In the genomic region with DNA sequence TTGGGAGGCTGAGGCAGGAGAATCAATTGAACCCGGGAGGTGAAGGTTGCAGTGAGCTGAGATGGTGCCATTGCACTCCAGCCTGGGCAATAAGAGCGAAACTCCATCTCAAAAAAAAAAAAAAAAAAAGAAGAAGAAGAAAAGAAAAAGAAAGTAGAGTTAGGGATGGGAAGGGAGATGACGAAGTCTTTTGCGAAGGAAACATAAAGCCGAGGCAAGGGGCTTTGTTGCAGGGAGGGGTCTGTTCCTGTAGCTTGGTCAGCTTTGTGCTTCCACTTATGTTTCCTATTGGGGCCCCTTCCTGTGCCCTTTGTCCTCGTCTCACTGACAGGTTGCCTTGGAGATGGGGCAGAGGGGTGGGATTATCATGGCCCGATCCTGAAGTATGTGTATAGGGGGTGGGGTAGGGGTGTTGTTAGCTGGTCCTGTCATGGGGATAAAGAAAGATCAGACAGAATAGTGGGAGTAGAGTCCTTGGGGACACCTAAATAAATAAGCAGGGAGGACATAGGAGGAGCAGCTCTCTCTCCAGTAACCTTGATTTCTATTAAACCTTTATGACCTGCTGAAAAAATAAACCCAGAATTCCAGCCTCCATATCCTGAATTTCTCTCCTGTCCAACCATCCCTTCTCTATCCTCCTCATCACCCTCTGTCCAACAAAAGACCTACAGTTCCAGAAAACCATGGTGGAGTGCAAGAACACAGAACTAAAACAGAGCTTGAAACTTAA, we compare ENCODE assay signal across 9 cellular contexts. TPM values are rescaled to one million over a fixed set of nuclear protein-coding genes. Genes with fewer than 3 reads are reported as not detected.
DNase-seq lines count a peak whose midpoint lies in the region; ATAC-seq and TF ChIP-seq lines count a peak whose summit lies in the region.
"Had no signal": no experiment of that assay in that cellular context is flagged by ENCODE, and none has a peak within 500 bp of the region (broad histone marks: within the 10 kb centered on the region; RNA-seq: fewer than 3 reads in every experiment).

No MANE protein-coding gene starts in this region.

- H3K79me2 ChIP-seq in osteoblast (ENCODE audit: insufficient read depth, low read length), result peaks cover 50% of the 10 kb centered on the region

- peak overlapping the region; percentile 93 for H3K27ac Mint-ChIP-seq in activated naive CD4-positive, alpha-beta T cell treated with anti-CD3 and anti-CD28 coated beads for 36 hours

- CTCF ChIA-PET in activated naive CD4-positive, alpha-beta T cell treated with anti-CD3 and anti-CD28 coated beads for 36 hours (lab: Charles Lee), result interaction anchor here (0.6 to 4.3 kb wide), 17 partner anchors 9 to 418 kb away, joined by 3 to 22 read pairs (median 3); a partner anchor contains a TSS

- peaks cover 0 to 19% (median 0%) of the 10 kb centered on the region in 45 donors for H3K27me3 ChIP-seq in dorsolateral prefrontal cortex
- H3K27me3 ChIP-seq in osteoblast (ENCODE audit: insufficient read depth, low read length), result no peaks in the 10 kb centered on the region

- peak overlapping the region; percentile 93 for H3K4me3 Mint-ChIP-seq in activated naive CD4-positive, alpha-beta T cell treated with anti-CD3 and anti-CD28 coated beads for 36 hours

- intact Hi-C loops in activated naive CD4-positive, alpha-beta T cell treated with anti-CD3 and anti-CD28 coated beads for 36 hours (cut with micrococcal nuclease), result loop anchor here (1.0 to 5.0 kb wide), 15 partner anchors 8 to 1233 kb away; a partner anchor contains a TSS
- intact Hi-C loops in dorsolateral prefrontal cortex (cut with DNase I), result loop anchor here in 1 of 2 donors (10.0 kb wide), 1 partner anchor 127 kb away; a partner anchor contains a TSS

- peak overlapping the region; percentile 55 for H2AFZ ChIP-seq in osteoblast (ENCODE audit: low read length)

- peaks cover 31% of the 10 kb centered on the region for H3K36me3 ChIP-seq in osteoblast (ENCODE audit: insufficient read depth, low read length)

- DNase-seq in activated naive CD4-positive, alpha-beta T cell treated with anti-CD3 and anti-CD28 coated beads for 36 hours, result peak; percentile 53
- no peak for DNase-seq in activated naive CD4-positive, alpha-beta T cell treated with anti-CD3 and anti-CD28 coated beads, Interleukin-2, amount 50 U/mL, for 16 hours
- DNase-seq in OCI-M2 (lab: John Stamatoyannopoulos, UW; ENCODE audit: unreplicated experiment) (peak; percentile 57), dorsolateral prefrontal cortex (no peak), osteoblast (ENCODE audit: insufficient read length, low spot score, missing footprints) (no peak), amniotic stem cell (lab: John Stamatoyannopoulos, UW) (no peak)

- no peaks in the 10 kb centered on the region for H3K9me3 ChIP-seq in osteoblast (ENCODE audit: low read depth, low read length)

- H3K4me1 Mint-ChIP-seq in activated naive CD4-positive, alpha-beta T cell treated with anti-CD3 and anti-CD28 coated beads for 36 hours (ENCODE audit: low read depth), result peaks cover 59% of the 10 kb centered on the region

- H3K4me1 ChIP-seq in osteoblast (ENCODE audit: insufficient read depth, low read length), result peaks cover 47% of the 10 kb centered on the region

- H3K4me3 ChIP-seq in dorsolateral prefrontal cortex (peak overlapping the region in 21 of 59 donors; percentile 2 to 68 (median 58)), osteoblast (ENCODE audit: insufficient read depth, low read length) (peak overlapping the region; percentile 39)

- TF ChIP-seq CTCF in dorsolateral prefrontal cortex (IDR thresholded peaks at IDR 0.05 in 54 of 56, conservative IDR thresholded peaks at IDR 0.05 in 2 of 56; ENCODE audit: low read depth in 1 of 56, partially characterized antibody in 56 of 56) (no peak), osteoblast (IDR thresholded peaks at IDR 0.05; ENCODE audit: extremely low read depth, low read depth, low read length) (no peak)

- H3K27ac ChIP-seq in dorsolateral prefrontal cortex, result peak overlapping the region in 51 of 59 donors; percentile 20 to 91 (median 76)
- H3K27ac ChIP-seq in osteoblast (ENCODE audit: low read depth, low read length), result peak overlapping the region; percentile 79

- H3K36me3 Mint-ChIP-seq in activated naive CD4-positive, alpha-beta T cell treated with anti-CD3 and anti-CD28 coated beads for 36 hours (ENCODE audit: low read depth), result peaks cover 50% of the 10 kb centered on the region

- H3K9me3 Mint-ChIP-seq in activated naive CD4-positive, alpha-beta T cell treated with anti-CD3 and anti-CD28 coated beads for 36 hours, result no peaks in the 10 kb centered on the region

- peaks cover 14% of the 10 kb centered on the region for H4K20me1 ChIP-seq in osteoblast (ENCODE audit: insufficient read depth, low read length)

- H3K4me2 ChIP-seq in osteoblast (ENCODE audit: insufficient read depth, low read length), result peak overlapping the region; percentile 66

- no peaks in the 10 kb centered on the region for H3K27me3 Mint-ChIP-seq in activated naive CD4-positive, alpha-beta T cell treated with anti-CD3 and anti-CD28 coated beads for 36 hours (ENCODE audit: low read depth)

- ATAC-seq in HG02885 (IDR thresholded peaks at IDR 0.05; ENCODE audit: poor library complexity, unreplicated experiment) (no peak), HG03565 (IDR thresholded peaks at IDR 0.05; ENCODE audit: unreplicated experiment) (no peak)

RNA-seq across cellular contexts. Expression of a gene that starts 1.2 kb away (rescaled TPM):
- total RNA-seq in activated naive CD4-positive, alpha-beta T cell treated with anti-CD3 and anti-CD28 coated beads for 36 hours, result 100 to 1,000 TPM; 348 to 353 TPM
- total RNA-seq in dorsolateral prefrontal cortex (10 to 100 TPM in 119 of 120 experiments, 1 to 10 TPM in 1; 6.1 to 85.5 (median 25.3) TPM), osteoblast (502 and 581 TPM in 2 replicates)

RNA-seq across cellular contexts. Expression of a gene that starts 2.3 kb away (rescaled TPM):
- total RNA-seq in activated naive CD4-positive, alpha-beta T cell treated with anti-CD3 and anti-CD28 coated beads for 36 hours, result 100 to 1,000 TPM; 101 to 105 TPM
- total RNA-seq in dorsolateral prefrontal cortex, result 10 to 100 TPM in 56 of 120 experiments, 1 to 10 TPM in 63, under 1 TPM in 1; 0.83 to 23.4 (median 9.7) TPM
- 12.4 and 13.0 TPM in 2 replicates for total RNA-seq in osteoblast

RNA-seq across cellular contexts. Expression of a gene that starts 8.4 kb away (rescaled TPM):
- total RNA-seq in activated naive CD4-positive, alpha-beta T cell treated with anti-CD3 and anti-CD28 coated beads for 36 hours, result 10 to 100 TPM in 1 of 2 experiments, 1 to 10 TPM in 1; 8.5 to 11.3 TPM
- 10 to 100 TPM; 14.5 to 68.4 (median 29.2) TPM for total RNA-seq in dorsolateral prefrontal cortex
- 96.6 and 97.5 TPM in 2 replicates for total RNA-seq in osteoblast

RNA-seq across cellular contexts. Expression of a gene that starts 14.3 kb away (rescaled TPM):
- under 1 TPM in 1 of 2 experiments, not detected in 1; 0.49 TPM for total RNA-seq in activated naive CD4-positive, alpha-beta T cell treated with anti-CD3 and anti-CD28 coated beads for 36 hours
- total RNA-seq in dorsolateral prefrontal cortex (1 to 10 TPM in 1 of 120 experiments, under 1 TPM in 37, not detected in 82; 0.19 to 1.1 (median 0.37) TPM), osteoblast (not detected in 2 replicates)
- total RNA-seq: bronchial epithelial cell had no signal

RNA-seq across cellular contexts. Expression of a gene that starts 15.9 kb away (rescaled TPM):
- not detected for total RNA-seq in activated naive CD4-positive, alpha-beta T cell treated with anti-CD3 and anti-CD28 coated beads for 36 hours
- total RNA-seq in dorsolateral prefrontal cortex, result 1 to 10 TPM in 1 of 120 experiments, under 1 TPM in 10, not detected in 109; 0.42 to 1.3 (median 0.57) TPM
- not detected in 2 replicates for total RNA-seq in osteoblast
- total RNA-seq: bronchial epithelial cell had no signal

Comparison
In these comparisons a context has a peak if more than half of its experiments do, and no peak if none do; other contexts are left out.
1. DNase-seq: peak in activated naive CD4-positive, alpha-beta T cell treated with anti-CD3 and anti-CD28 coated beads for 36 hours (single experiment) and OCI-M2 (single experiment); none in activated naive CD4-positive, alpha-beta T cell treated with anti-CD3 and anti-CD28 coated beads, Interleukin-2, amount 50 U/mL, for 16 hours (single experiment), dorsolateral prefrontal cortex (0 of 10), osteoblast (single experiment) and amniotic stem cell (single experiment).